25 cellular contexts compared by ENCODE assay signal in genomic region chr10:51920672-51921071, GRCh38.
"Had no signal": no experiment of that assay in that cellular context is flagged by ENCODE, and none has a peak within 500 bp of the region (broad histone marks: within the 10 kb centered on the region; RNA-seq: fewer than 3 reads in every experiment).

No MANE protein-coding gene starts in this region.

- DNase-seq: effector CD4-positive, alpha-beta T cell; endodermal cell; foreskin melanocyte; heart left ventricle; hippocampal formation; left colon; left ventricle myocardium superior; mesenchymal stem cell; midbrain; nucleus accumbens; pancreas; right cardiac atrium; stimulated activated CD4-positive, alpha-beta T cell treated with anti-CD3 and anti-CD28 coated beads, Interleukin-4, amount 100 ng/mL, for 1 hour; stimulated activated CD8-positive, alpha-beta memory T cell treated with anti-CD3 and anti-CD28 coated beads, Interleukin-4, amount 100 ng/mL, for 48 hours; stimulated activated naive CD8-positive, alpha-beta T cell treated with anti-CD3 and anti-CD28 coated beads, Interleukin-15, Interleukin-2, amounts not matched to agents 100 U/mL and 50 U/mL, for 24 hours; tibial artery; upper lobe of left lung; uterus had no signal

- H3K4me3 ChIP-seq: heart left ventricle, lung, neural progenitor cell, pancreas, smooth muscle cell, suprapubic skin, tibial artery, upper lobe of left lung, uterus had no signal

- H3K4me2 ChIP-seq: neural progenitor cell, smooth muscle cell had no signal

- H3K4me1 ChIP-seq: pancreas had no signal

- ATAC-seq: heart left ventricle; left colon; left ventricle myocardium superior; natural killer cell treated with Interleukin-12 subunit alpha and Interleukin-12 subunit beta and Interleukin-15 and Interleukin-18, amount 100 ng/mL, for 72 hours; pancreas; right cardiac atrium; stimulated activated effector memory CD8-positive, alpha-beta T cell treated with anti-CD3 and anti-CD28 coated beads, Interleukin-12 subunit alpha, Interleukin-12 subunit beta, amount 100 ng/mL, for 72 hours; stimulated activated naive CD8-positive, alpha-beta T cell treated with anti-CD3 and anti-CD28 coated beads, Interleukin-15, Interleukin-2, amounts not matched to agents 100 U/mL and 50 U/mL, for 24 hours had no signal

- H3K9ac ChIP-seq: neural progenitor cell had no signal

- H3K4me3 Mint-ChIP-seq: endodermal cell; natural killer cell treated with Interleukin-12 subunit alpha and Interleukin-12 subunit beta and Interleukin-15 and Interleukin-18, amount 100 ng/mL, for 72 hours; neural progenitor cell; stimulated activated effector memory CD8-positive, alpha-beta T cell treated with anti-CD3 and anti-CD28 coated beads, Interleukin-12 subunit alpha, Interleukin-12 subunit beta, amount 100 ng/mL, for 72 hours had no signal

- H3K27me3 Mint-ChIP-seq: natural killer cell treated with Interleukin-12 subunit alpha and Interleukin-12 subunit beta and Interleukin-15 and Interleukin-18, amount 100 ng/mL, for 72 hours; progenitor cell of endocrine pancreas had no signal

- H3K27me3 ChIP-seq: heart left ventricle, neural progenitor cell, pancreas, suprapubic skin, tibial artery, upper lobe of left lung, uterus had no signal

- H3K27ac ChIP-seq: heart left ventricle, neural progenitor cell, pancreas, suprapubic skin, upper lobe of left lung, uterus had no signal

- H3K36me3 ChIP-seq: heart left ventricle, pancreas, suprapubic skin, tibial artery, upper lobe of left lung, uterus had no signal

- H3K4me1 Mint-ChIP-seq: stimulated activated effector memory CD8-positive, alpha-beta T cell treated with anti-CD3 and anti-CD28 coated beads, Interleukin-12 subunit alpha, Interleukin-12 subunit beta, amount 100 ng/mL, for 72 hours had no signal

- H3K9me3 ChIP-seq: pancreas, suprapubic skin, tibial artery, upper lobe of left lung, uterus had no signal

- H3K27ac Mint-ChIP-seq: endodermal cell; natural killer cell treated with Interleukin-12 subunit alpha and Interleukin-12 subunit beta and Interleukin-15 and Interleukin-18, amount 100 ng/mL, for 72 hours; neural progenitor cell; progenitor cell of endocrine pancreas; stimulated activated effector memory CD8-positive, alpha-beta T cell treated with anti-CD3 and anti-CD28 coated beads, Interleukin-12 subunit alpha, Interleukin-12 subunit beta, amount 100 ng/mL, for 72 hours had no signal

- H3K9me3 Mint-ChIP-seq: endodermal cell; stimulated activated effector memory CD8-positive, alpha-beta T cell treated with anti-CD3 and anti-CD28 coated beads, Interleukin-12 subunit alpha, Interleukin-12 subunit beta, amount 100 ng/mL, for 72 hours had no signal

- H3K36me3 Mint-ChIP-seq: natural killer cell treated with Interleukin-12 subunit alpha and Interleukin-12 subunit beta and Interleukin-15 and Interleukin-18, amount 100 ng/mL, for 72 hours; neural progenitor cell; stimulated activated effector memory CD8-positive, alpha-beta T cell treated with anti-CD3 and anti-CD28 coated beads, Interleukin-12 subunit alpha, Interleukin-12 subunit beta, amount 100 ng/mL, for 72 hours had no signal
